2 cellular contexts compared by ENCODE assay signal in the genomic region with DNA sequence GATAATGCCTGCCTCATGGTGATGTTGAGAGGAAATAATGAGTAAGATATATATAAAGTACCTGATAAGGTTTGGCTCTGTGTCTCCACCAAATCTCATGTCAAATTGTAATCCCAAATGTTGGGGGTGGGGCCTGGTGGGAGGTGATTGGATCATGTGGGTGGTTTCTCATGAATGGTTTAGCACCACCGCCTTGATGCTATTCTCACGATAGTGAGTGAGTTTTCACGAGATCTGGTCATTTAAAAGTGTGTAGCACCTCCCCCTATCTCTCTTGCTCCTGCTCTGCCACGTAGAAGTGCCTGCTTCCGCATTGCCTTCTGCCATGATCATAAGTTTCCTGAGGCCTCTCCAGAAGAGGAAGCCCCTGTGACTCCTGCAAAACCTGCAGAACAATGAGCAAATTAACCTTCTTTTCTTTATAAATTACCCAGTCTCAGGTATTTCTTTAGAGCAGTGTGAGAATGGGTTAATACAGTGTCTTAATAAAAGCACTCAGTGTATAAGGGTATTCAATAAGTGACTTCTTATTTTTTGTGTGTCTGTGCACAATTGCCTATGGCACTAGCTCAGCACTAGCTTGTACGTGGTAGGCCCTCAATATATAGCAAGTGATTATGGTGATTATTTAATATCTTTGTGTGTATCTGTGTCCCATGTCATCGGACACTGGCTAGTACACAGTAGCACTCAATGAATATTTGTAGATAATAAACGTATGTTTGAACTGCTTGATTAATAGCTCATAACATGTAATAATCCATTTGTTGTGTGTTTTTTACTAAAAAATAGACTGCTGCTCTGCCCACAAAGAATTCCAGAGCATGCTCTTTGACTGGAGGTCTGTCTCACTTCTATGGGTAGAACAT.
TF ChIP-seq lines count a peak whose summit lies in the region.

No MANE protein-coding gene starts in this region.

TF ChIP-seq in GM23338, 12 proteins besides CTCF, POLR2A, EP300 and RAD21 (continued from another document):
- TF ChIP-seq NANOG (IDR thresholded peaks at IDR 0.05; ENCODE audit: borderline replicate concordance) = no peak
- TF ChIP-seq, protein P1, sequence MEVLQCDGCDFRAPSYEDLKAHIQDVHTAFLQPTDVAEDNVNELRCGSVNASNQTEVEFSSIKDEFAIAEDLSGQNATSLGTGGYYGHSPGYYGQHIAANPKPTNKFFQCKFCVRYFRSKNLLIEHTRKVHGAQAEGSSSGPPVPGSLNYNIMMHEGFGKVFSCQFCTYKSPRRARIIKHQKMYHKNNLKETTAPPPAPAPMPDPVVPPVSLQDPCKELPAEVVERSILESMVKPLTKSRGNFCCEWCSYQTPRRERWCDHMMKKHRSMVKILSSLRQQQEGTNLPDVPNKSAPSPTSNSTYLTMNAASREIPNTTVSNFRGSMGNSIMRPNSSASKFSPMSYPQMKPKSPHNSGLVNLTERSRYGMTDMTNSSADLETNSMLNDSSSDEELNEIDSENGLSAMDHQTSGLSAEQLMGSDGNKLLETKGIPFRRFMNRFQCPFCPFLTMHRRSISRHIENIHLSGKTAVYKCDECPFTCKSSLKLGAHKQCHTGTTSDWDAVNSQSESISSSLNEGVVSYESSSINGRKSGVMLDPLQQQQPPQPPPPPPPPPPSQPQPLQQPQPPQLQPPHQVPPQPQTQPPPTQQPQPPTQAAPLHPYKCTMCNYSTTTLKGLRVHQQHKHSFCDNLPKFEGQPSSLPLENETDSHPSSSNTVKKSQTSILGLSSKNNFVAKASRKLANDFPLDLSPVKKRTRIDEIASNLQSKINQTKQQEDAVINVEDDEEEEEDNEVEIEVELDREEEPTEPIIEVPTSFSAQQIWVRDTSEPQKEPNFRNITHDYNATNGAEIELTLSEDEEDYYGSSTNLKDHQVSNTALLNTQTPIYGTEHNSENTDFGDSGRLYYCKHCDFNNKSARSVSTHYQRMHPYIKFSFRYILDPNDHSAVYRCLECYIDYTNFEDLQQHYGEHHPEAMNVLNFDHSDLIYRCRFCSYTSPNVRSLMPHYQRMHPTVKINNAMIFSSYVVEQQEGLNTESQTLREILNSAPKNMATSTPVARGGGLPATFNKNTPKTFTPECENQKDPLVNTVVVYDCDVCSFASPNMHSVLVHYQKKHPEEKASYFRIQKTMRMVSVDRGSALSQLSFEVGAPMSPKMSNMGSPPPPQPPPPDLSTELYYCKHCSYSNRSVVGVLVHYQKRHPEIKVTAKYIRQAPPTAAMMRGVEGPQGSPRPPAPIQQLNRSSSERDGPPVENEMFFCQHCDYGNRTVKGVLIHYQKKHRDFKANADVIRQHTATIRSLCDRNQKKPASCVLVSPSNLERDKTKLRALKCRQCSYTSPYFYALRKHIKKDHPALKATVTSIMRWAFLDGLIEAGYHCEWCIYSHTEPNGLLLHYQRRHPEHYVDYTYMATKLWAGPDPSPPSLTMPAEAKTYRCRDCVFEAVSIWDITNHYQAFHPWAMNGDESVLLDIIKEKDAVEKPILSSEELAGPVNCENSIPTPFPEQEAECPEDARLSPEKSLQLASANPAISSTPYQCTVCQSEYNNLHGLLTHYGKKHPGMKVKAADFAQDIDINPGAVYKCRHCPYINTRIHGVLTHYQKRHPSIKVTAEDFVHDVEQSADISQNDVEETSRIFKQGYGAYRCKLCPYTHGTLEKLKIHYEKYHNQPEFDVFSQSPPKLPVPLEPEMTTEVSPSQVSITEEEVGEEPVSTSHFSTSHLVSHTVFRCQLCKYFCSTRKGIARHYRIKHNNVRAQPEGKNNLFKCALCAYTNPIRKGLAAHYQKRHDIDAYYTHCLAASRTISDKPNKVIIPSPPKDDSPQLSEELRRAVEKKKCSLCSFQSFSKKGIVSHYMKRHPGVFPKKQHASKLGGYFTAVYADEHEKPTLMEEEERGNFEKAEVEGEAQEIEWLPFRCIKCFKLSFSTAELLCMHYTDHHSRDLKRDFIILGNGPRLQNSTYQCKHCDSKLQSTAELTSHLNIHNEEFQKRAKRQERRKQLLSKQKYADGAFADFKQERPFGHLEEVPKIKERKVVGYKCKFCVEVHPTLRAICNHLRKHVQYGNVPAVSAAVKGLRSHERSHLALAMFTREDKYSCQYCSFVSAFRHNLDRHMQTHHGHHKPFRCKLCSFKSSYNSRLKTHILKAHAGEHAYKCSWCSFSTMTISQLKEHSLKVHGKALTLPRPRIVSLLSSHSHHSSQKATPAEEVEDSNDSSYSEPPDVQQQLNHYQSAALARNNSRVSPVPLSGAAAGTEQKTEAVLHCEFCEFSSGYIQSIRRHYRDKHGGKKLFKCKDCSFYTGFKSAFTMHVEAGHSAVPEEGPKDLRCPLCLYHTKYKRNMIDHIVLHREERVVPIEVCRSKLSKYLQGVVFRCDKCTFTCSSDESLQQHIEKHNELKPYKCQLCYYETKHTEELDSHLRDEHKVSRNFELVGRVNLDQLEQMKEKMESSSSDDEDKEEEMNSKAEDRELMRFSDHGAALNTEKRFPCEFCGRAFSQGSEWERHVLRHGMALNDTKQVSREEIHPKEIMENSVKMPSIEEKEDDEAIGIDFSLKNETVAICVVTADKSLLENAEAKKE (CRISPR knock-in tag; IDR thresholded peaks at IDR 0.05) = no peak
- no peak for TF ChIP-seq STAT1 (IDR thresholded peaks at IDR 0.05; ENCODE audit: unreplicated experiment)

TF ChIP-seq in endothelial cell of umbilical vein, 7 proteins besides CTCF, POLR2A, EP300 and RAD21 (continued from another document):
- TF ChIP-seq FOS (IDR thresholded peaks at IDR 0.05; ENCODE audit: borderline replicate concordance, insufficient read depth, low read length) = no peak
- no peak for TF ChIP-seq GATA2 (IDR thresholded peaks at IDR 0.05; ENCODE audit: insufficient read depth, insufficient read length, low read depth, low read length)
- TF ChIP-seq POLR2AphosphoS5 (IDR thresholded peaks at IDR 0.05; ENCODE audit: insufficient read depth, low read depth, low read length) = no peak
- no peak for TF ChIP-seq EZH2 (IDR thresholded peaks at IDR 0.05; ENCODE audit: borderline replicate concordance, low read depth, low read length, severe bottlenecking)
- TF ChIP-seq, protein P2, sequence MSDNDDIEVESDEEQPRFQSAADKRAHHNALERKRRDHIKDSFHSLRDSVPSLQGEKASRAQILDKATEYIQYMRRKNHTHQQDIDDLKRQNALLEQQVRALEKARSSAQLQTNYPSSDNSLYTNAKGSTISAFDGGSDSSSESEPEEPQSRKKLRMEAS (IDR thresholded peaks at IDR 0.05; ENCODE audit: insufficient read depth, insufficient read length) = no peak
- no peak for TF ChIP-seq JUN (IDR thresholded peaks at IDR 0.05; ENCODE audit: borderline replicate concordance, insufficient read depth, insufficient read length, low read depth)
